Comparison of ENCODE assay signal across 22 cellular contexts in the genomic region with DNA sequence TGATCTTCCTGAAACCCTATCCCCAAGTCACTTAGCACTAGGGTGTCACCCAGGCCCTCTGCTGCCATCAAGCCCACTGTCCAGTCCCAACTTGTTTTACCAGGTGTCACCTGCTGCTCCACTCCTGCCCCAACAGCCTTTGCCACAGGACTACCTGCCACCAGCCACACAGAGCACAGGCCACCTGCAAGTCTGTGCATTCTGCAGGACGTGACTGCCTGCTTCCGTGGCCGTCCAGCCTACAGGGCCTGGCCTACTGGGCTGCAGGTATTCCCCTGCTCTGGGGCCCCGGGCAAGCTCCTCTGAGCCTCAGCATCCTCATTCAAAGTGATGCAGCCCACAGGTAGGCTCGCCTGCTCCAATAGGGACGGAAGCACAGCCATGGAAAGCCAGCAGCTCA. TPM values are rescaled to one million over a fixed set of nuclear protein-coding genes. Genes with fewer than 3 reads are reported as not detected.
DNase-seq lines count a peak whose midpoint lies in the region; ATAC-seq and TF ChIP-seq lines count a peak whose summit lies in the region.
"Had no signal": no experiment of that assay in that cellular context is flagged by ENCODE, and none has a peak within 500 bp of the region (broad histone marks: within the 10 kb centered on the region; RNA-seq: fewer than 3 reads in every experiment).

No MANE protein-coding gene starts in this region.

- no peaks in the 10 kb centered on the region for H3K9me3 Mint-ChIP-seq in activated T-cell treated with anti-CD3 and anti-CD28 coated beads, Interleukin-2, amount 50 U/mL, for 24 hours
- H3K9me3 Mint-ChIP-seq in mesothelial cell of epicardium: no peaks in the 10 kb centered on the region
- H3K9me3 Mint-ChIP-seq: CD8-positive, alpha-beta memory T cell had no signal

- ATAC-seq in T-helper 17 cell (no peak), GM21723 (IDR thresholded peaks at IDR 0.05; ENCODE audit: unreplicated experiment) (no peak)

- no peaks in the 10 kb centered on the region for H3K9me3 ChIP-seq in T-helper 17 cell (ENCODE audit: control insufficient read depth, low read length, poor library complexity, severe bottlenecking)
- H3K9me3 ChIP-seq in skeletal muscle tissue (ENCODE audit: control insufficient read depth in 3 of 3, low read length in 3 of 3): no peaks in the 10 kb centered on the region

- peaks cover 29 to 48% (median 35%) of the 10 kb centered on the region in 3 donors for H3K4me1 ChIP-seq in skeletal muscle tissue (ENCODE audit: control insufficient read depth in 3 of 3, insufficient read depth in 3 of 3, low read length in 3 of 3)

- H3K9ac ChIP-seq in skeletal muscle tissue (ENCODE audit: low read depth in 1 of 3, low read length in 3 of 3): peak overlapping the region in 2 of 3 donors; percentile 3 to 43

- peaks cover 0 to 11% (median 5%) of the 10 kb centered on the region in 3 donors for H3K36me3 ChIP-seq in skeletal muscle tissue (ENCODE audit: control insufficient read depth in 3 of 3, insufficient read depth in 3 of 3, low read length in 3 of 3)

- TF ChIP-seq CTCF in mesothelial cell of epicardium (IDR thresholded peaks at IDR 0.05; ENCODE audit: unreplicated experiment): no peak

- H3K4me3 Mint-ChIP-seq in activated T-cell treated with anti-CD3 and anti-CD28 coated beads, Interleukin-2, amount 50 U/mL, for 24 hours: no peak overlapping the region
- H3K4me3 Mint-ChIP-seq in T-helper 17 cell: no peak overlapping the region
- H3K4me3 Mint-ChIP-seq in mesothelial cell of epicardium: no peak overlapping the region

- no peak overlapping the region for H3K4me3 ChIP-seq in skeletal muscle tissue (ENCODE audit: low read length in 3 of 3)

- no peaks in the 10 kb centered on the region for H3K27me3 ChIP-seq in skeletal muscle tissue (ENCODE audit: control insufficient read depth in 3 of 3, insufficient read depth in 3 of 3, low read length in 3 of 3)

- peak overlapping the region; percentile 8 for H3K27ac ChIP-seq in skeletal muscle tissue (ENCODE audit: low read depth, low read length)

- no peaks in the 10 kb centered on the region for H3K27me3 Mint-ChIP-seq in activated T-cell treated with anti-CD3 and anti-CD28 coated beads, Interleukin-2, amount 50 U/mL, for 24 hours
- H3K27me3 Mint-ChIP-seq in T-helper 17 cell: no peaks in the 10 kb centered on the region
- H3K27me3 Mint-ChIP-seq in mesothelial cell of epicardium (ENCODE audit: low read depth): no peaks in the 10 kb centered on the region

- DNase-seq in activated T-cell treated with anti-CD3 and anti-CD28 coated beads, Interleukin-2, amount 50 U/mL, for 24 hours: no peak
- DNase-seq in activated T-cell treated with anti-CD3 and anti-CD28 coated beads for 4 hours: no peak
- no peak for DNase-seq in T-helper 17 cell
- DNase-seq in mesothelial cell of epicardium (ENCODE audit: low spot score in 2 of 2, unreplicated experiment in 2 of 2): no peak
- DNase-seq in MV-4-11 (lab: John Stamatoyannopoulos, UW): no peak
- no peak for DNase-seq in NCI-H446 treated with DMSO at 0.1 percent for 48 hours (lab: John Stamatoyannopoulos, UW)
- DNase-seq: AML-193; C1 segment of cervical spinal cord; CD8-positive, alpha-beta memory T cell; DMS53; GDM1; Kasumi-1; NCI-H1048; NCI-H1417 treated with DMSO at 0.1 percent for 48 hours; NCI-H187 treated with DMSO at 0.1 percent for 48 hours; NCI-H2107; NCI-H510A; NCI-H748 treated with DMSO at 0.1 percent for 48 hours had no signal

- peaks cover 39% of the 10 kb centered on the region for H3K4me1 Mint-ChIP-seq in activated T-cell treated with anti-CD3 and anti-CD28 coated beads, Interleukin-2, amount 50 U/mL, for 24 hours (ENCODE audit: low read depth)
- H3K4me1 Mint-ChIP-seq in T-helper 17 cell: peaks cover 25% of the 10 kb centered on the region
- peaks cover 19% of the 10 kb centered on the region for H3K4me1 Mint-ChIP-seq in mesothelial cell of epicardium

- peak overlapping the region; percentile 20 for H3K27ac Mint-ChIP-seq in activated T-cell treated with anti-CD3 and anti-CD28 coated beads, Interleukin-2, amount 50 U/mL, for 24 hours
- H3K27ac Mint-ChIP-seq in T-helper 17 cell: peak overlapping the region; percentile 59
- peak overlapping the region; percentile 51 for H3K27ac Mint-ChIP-seq in mesothelial cell of epicardium

- peaks cover 26% of the 10 kb centered on the region for H3K36me3 Mint-ChIP-seq in activated T-cell treated with anti-CD3 and anti-CD28 coated beads, Interleukin-2, amount 50 U/mL, for 24 hours (ENCODE audit: low read depth)
- peaks cover 2% of the 10 kb centered on the region for H3K36me3 Mint-ChIP-seq in T-helper 17 cell (ENCODE audit: low read depth)
- no peaks in the 10 kb centered on the region for H3K36me3 Mint-ChIP-seq in mesothelial cell of epicardium

RNA-seq across cellular contexts. Expression of gene MCRIP1, which starts 3.2 kb away (rescaled TPM):
- total RNA-seq in T-helper 17 cell (10 to 100 TPM; 50.3 to 51.9 TPM), mesothelial cell of epicardium (96.2 to 104 TPM (median 103 TPM) in 3 replicates), skeletal muscle tissue (81.9 TPM)

RNA-seq across cellular contexts. Expression of gene PPP1R27, which starts 5.0 kb away (rescaled TPM):
- total RNA-seq in T-helper 17 cell: not detected
- total RNA-seq in mesothelial cell of epicardium: 0.35 TPM in 1 of 3 replicates, not detected in the others
- total RNA-seq in skeletal muscle tissue: 35.0 TPM
- total RNA-seq: A172; CD8-positive, alpha-beta memory T cell; MCF 10A had no signal

RNA-seq across cellular contexts. Expression of gene GCGR, which starts 25.9 kb away (rescaled TPM):
- not detected for total RNA-seq in T-helper 17 cell
- total RNA-seq in mesothelial cell of epicardium: 0.18 to 0.74 TPM (median 0.66 TPM) in 3 replicates
- not detected for total RNA-seq in skeletal muscle tissue
- total RNA-seq: A172; CD8-positive, alpha-beta memory T cell; MCF 10A had no signal

RNA-seq across cellular contexts. Expression of gene P4HB, which starts 30.5 kb away (rescaled TPM):
- total RNA-seq in T-helper 17 cell (100 to 1,000 TPM; 281 to 320 TPM), mesothelial cell of epicardium (405 to 433 TPM (median 421 TPM) in 3 replicates), skeletal muscle tissue (264 TPM)

RNA-seq across cellular contexts. Expression of gene ARHGDIA, which starts 41.3 kb away (rescaled TPM):
- total RNA-seq in T-helper 17 cell (100 to 1,000 TPM; 564 to 643 TPM), mesothelial cell of epicardium (258 to 275 TPM (median 268 TPM) in 3 replicates), skeletal muscle tissue (43.3 TPM)

Comparison
In these comparisons a context has a peak if more than half of its experiments do, and no peak if none do; other contexts are left out.
1. RNA of gene PPP1R27, which starts 5.0 kb away (total RNA-seq): 35.0 TPM in skeletal muscle tissue (single experiment); not detected in T-helper 17 cell and 0.35 TPM in mesothelial cell of epicardium; every median in the first group is over 10 times any median in the second.
2. Peak in every context shown above with its lines, with median percentiles within 50 percentile points of each other: H3K27ac Mint-ChIP-seq.